ENCODE assay signal across 16 cellular contexts in the genomic region with DNA sequence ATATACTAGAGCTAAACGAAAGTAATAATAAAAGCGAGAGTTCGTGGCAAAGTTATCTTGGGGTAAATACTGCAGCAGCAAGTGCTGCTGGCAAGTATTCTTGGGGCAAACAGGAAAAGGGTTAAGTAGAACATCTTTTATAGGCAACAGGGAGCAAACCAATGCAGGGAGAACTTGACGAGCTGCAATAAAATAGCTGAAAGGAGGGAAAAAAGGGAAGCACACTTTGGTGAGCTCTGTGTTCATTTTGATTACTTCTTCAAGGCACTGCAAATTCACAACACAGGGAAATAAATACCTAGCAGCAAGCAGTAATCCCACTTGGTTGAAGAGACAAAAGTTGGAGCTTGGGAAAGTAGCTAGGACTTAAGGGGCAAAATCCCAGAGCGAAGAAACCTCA. TPM values are rescaled to one million over a fixed set of nuclear protein-coding genes. Genes with fewer than 3 reads are reported as not detected.
DNase-seq lines count a peak whose midpoint lies in the region; ATAC-seq and TF ChIP-seq lines count a peak whose summit lies in the region.
"Had no signal": no experiment of that assay in that cellular context is flagged by ENCODE, and none has a peak within 500 bp of the region (broad histone marks: within the 10 kb centered on the region; RNA-seq: fewer than 3 reads in every experiment).

No MANE protein-coding gene starts in this region.

- no peaks in the 10 kb centered on the region for H3K9me2 ChIP-seq in Loucy (replicated peaks; ENCODE audit: low read depth, low read length)

- no peaks in the 10 kb centered on the region for H3K79me2 ChIP-seq in Loucy (ENCODE audit: insufficient read depth, low read length)

- DNase-seq in AG09309 (ENCODE audit: low read depth) (no peak), upper lobe of right lung (no peak), NCI-H2196 (lab: John Stamatoyannopoulos, UW; ENCODE audit: unreplicated experiment) (no peak)
- DNase-seq: DMS79, GM23248, KG1, NCI-H1417 treated with DMSO at 0.1 percent for 48 hours, NCI-H187 treated with DMSO at 0.1 percent for 48 hours, NCI-H226, NCI-H82, PC-9 had no signal

- ATAC-seq in upper lobe of right lung (no peak), HG02759 (IDR thresholded peaks at IDR 0.05; ENCODE audit: unreplicated experiment) (no peak), GM18861 (IDR thresholded peaks at IDR 0.05; ENCODE audit: unreplicated experiment) (no peak)
- ATAC-seq: HCT116 had no signal

- H4K20me1 ChIP-seq in Loucy (ENCODE audit: insufficient read depth, low read length, poor library complexity, severe bottlenecking) = no peaks in the 10 kb centered on the region

- H3K4me1 ChIP-seq in Loucy (ENCODE audit: insufficient read depth, low read length, poor library complexity, severe bottlenecking) (peaks cover 14% of the 10 kb centered on the region), upper lobe of right lung (no peaks in the 10 kb centered on the region)

- peaks cover 8% of the 10 kb centered on the region; the same call in 1 of the 2 replicates for H3F3A ChIP-seq in Loucy (ENCODE audit: low read depth)

- H3K27me3 ChIP-seq in Loucy (ENCODE audit: insufficient read depth, low read length, poor library complexity, severe bottlenecking) (no peaks in the 10 kb centered on the region), upper lobe of right lung (no peaks in the 10 kb centered on the region)

- H3K9me3 ChIP-seq in Loucy (ENCODE audit: insufficient read depth, low read depth, low read length) (no peaks in the 10 kb centered on the region), upper lobe of right lung (no peaks in the 10 kb centered on the region)

- peak overlapping the region; percentile 63 for H3K4me2 ChIP-seq in Loucy (ENCODE audit: low read depth, low read length, poor library complexity, severe bottlenecking)
- H3K4me2 ChIP-seq: PC-9 had no signal

- H3K27ac ChIP-seq in upper lobe of right lung = no peak overlapping the region
- H3K27ac ChIP-seq: GM23248, PC-9 had no signal

- H3K4me3 ChIP-seq in AG09309 (ENCODE audit: control insufficient read depth, low read depth, low read length) (peak overlapping the region; percentile 22), Loucy (ENCODE audit: low read length, poor library complexity, severe bottlenecking) (peak overlapping the region; percentile 52), WI38 (ENCODE audit: low read depth, low read length) (peak overlapping the region; percentile 36), upper lobe of right lung (peak overlapping the region; percentile 17)
- H3K4me3 ChIP-seq: GM23248, PC-9 had no signal

- intact Hi-C loops in upper lobe of right lung (cut with DNase I) = no loop called here

- no peaks in the 10 kb centered on the region for H3K36me3 ChIP-seq in Loucy (ENCODE audit: insufficient read depth, low read length)
- no peaks in the 10 kb centered on the region for H3K36me3 ChIP-seq in upper lobe of right lung

- H2AFZ ChIP-seq in Loucy (ENCODE audit: low read length) = no peak overlapping the region
- H2AFZ ChIP-seq: GM23248, PC-9 had no signal

- peak overlapping the region; percentile 11 for H3K9ac ChIP-seq in Loucy (ENCODE audit: low read depth, low read length, poor library complexity, severe bottlenecking)
- H3K9ac ChIP-seq: GM23248 had no signal

- no peak for TF ChIP-seq CTCF in AG09309 (IDR thresholded peaks at IDR 0.05; ENCODE audit: control insufficient read depth, insufficient read depth, low read depth, low read length, missing control alignments)
- no peak for TF ChIP-seq CTCF in Loucy (conservative IDR thresholded peaks at IDR 0.05; ENCODE audit: low read length)
- no peak for TF ChIP-seq CTCF in WI38 (IDR thresholded peaks at IDR 0.05; ENCODE audit: low read depth, low read length)
- TF ChIP-seq CTCF in upper lobe of right lung (IDR thresholded peaks at IDR 0.05) = no peak

RNA-seq across cellular contexts. Expression of a gene that starts 42.3 kb away (rescaled TPM):
- 41.5 TPM for total RNA-seq in upper lobe of right lung
